ENCODE assay signal across 12 cellular contexts in genomic region chr1:9061949-9062555, GRCh38. TPM values are rescaled to one million over a fixed set of nuclear protein-coding genes. Genes with fewer than 3 reads are reported as not detected.
DNase-seq lines count a peak whose midpoint lies in the region; ATAC-seq and TF ChIP-seq lines count a peak whose summit lies in the region.
"Had no signal": no experiment of that assay in that cellular context is flagged by ENCODE, and none has a peak within 500 bp of the region (broad histone marks: within the 10 kb centered on the region; RNA-seq: fewer than 3 reads in every experiment).

No MANE protein-coding gene starts in this region.

- H3K9ac ChIP-seq in adipocyte (ENCODE audit: low read length): peak overlapping the region; percentile 46

- DNase-seq in adipocyte (ENCODE audit: low read depth) (peak; percentile 16), mucosa of descending colon (no peak), stromal cell of bone marrow (ENCODE audit: low read depth) (peak; percentile 57), occipital lobe (lab: John Stamatoyannopoulos, UW) (no peak), endothelial cell (ENCODE audit: low spot score) (no peak)
- DNase-seq: activated CD8-positive, alpha-beta T cell treated with anti-CD3 and anti-CD28 coated beads for 36 hours; DMS79 treated with DMSO at 0.1 percent for 48 hours; effector CD8-positive, alpha-beta T cell had no signal

- no peaks in the 10 kb centered on the region for H3K4me1 ChIP-seq in HEK293 (ENCODE audit: control insufficient read depth, insufficient read depth, low read length)
- peaks cover 56% of the 10 kb centered on the region for H3K4me1 ChIP-seq in adipocyte (ENCODE audit: control insufficient read depth, insufficient read depth, low read length)
- H3K4me1 ChIP-seq in mucosa of descending colon (ENCODE audit: low read depth): no peaks in the 10 kb centered on the region

- ATAC-seq in mucosa of descending colon: peak; percentile 28
- no peak for ATAC-seq in HG03439 (IDR thresholded peaks at IDR 0.05; ENCODE audit: unreplicated experiment)
- ATAC-seq: activated CD8-positive, alpha-beta T cell treated with anti-CD3 and anti-CD28 coated beads for 36 hours had no signal

- no peak overlapping the region for H3K4me3 Mint-ChIP-seq in endothelial cell (ENCODE audit: unreplicated experiment)
- H3K4me3 Mint-ChIP-seq: activated CD8-positive, alpha-beta T cell treated with anti-CD3 and anti-CD28 coated beads for 36 hours had no signal

- intact Hi-C loops in mucosa of descending colon (cut with DNase I, micrococcal nuclease): no loop called here

- H3K27ac Mint-ChIP-seq in endothelial cell (ENCODE audit: unreplicated experiment): no peak overlapping the region
- H3K27ac Mint-ChIP-seq: activated CD8-positive, alpha-beta T cell treated with anti-CD3 and anti-CD28 coated beads for 36 hours had no signal

- peaks cover 1% of the 10 kb centered on the region for H3K27me3 Mint-ChIP-seq in endothelial cell (ENCODE audit: unreplicated experiment)
- H3K27me3 Mint-ChIP-seq: activated CD8-positive, alpha-beta T cell treated with anti-CD3 and anti-CD28 coated beads for 36 hours had no signal

- H3K27me3 ChIP-seq in adipocyte (replicated peaks; ENCODE audit: control insufficient read depth, insufficient read depth, low read length): no peaks in the 10 kb centered on the region
- H3K27me3 ChIP-seq: ascending aorta had no signal

- no peaks in the 10 kb centered on the region for H3K36me3 Mint-ChIP-seq in endothelial cell (ENCODE audit: low read depth, unreplicated experiment)

- H3K9me3 ChIP-seq in HEK293 (ENCODE audit: control insufficient read depth, insufficient read depth, low read depth, low read length) (no peaks in the 10 kb centered on the region), adipocyte (ENCODE audit: control insufficient read depth, low read length) (no peaks in the 10 kb centered on the region), mucosa of descending colon (no peaks in the 10 kb centered on the region)
- H3K9me3 ChIP-seq: ascending aorta had no signal

- no peak overlapping the region for H3K27ac ChIP-seq in HEK293 (ENCODE audit: extremely low read depth, low read depth, low read length)
- H3K27ac ChIP-seq: ascending aorta had no signal

- CTCF ChIA-PET in HEK293 (lab: Yijun Ruan, JAX): interaction anchor here (0.8 to 2.2 kb wide), 2 partner anchors 57 to 75 kb away, joined by 5 to 7 read pairs; no protein-coding TSS in a partner anchor

- no peaks in the 10 kb centered on the region for H3K36me3 ChIP-seq in HEK293 (ENCODE audit: control insufficient read depth in 2 of 2, insufficient read depth in 1 of 2, low read length in 2 of 2)
- peaks cover 9% of the 10 kb centered on the region for H3K36me3 ChIP-seq in adipocyte (ENCODE audit: control insufficient read depth, insufficient read depth, low read length, severe bottlenecking)
- H3K36me3 ChIP-seq in mucosa of descending colon (ENCODE audit: low read depth): no peaks in the 10 kb centered on the region
- H3K36me3 ChIP-seq: ascending aorta had no signal

- no peaks in the 10 kb centered on the region for H3K4me1 Mint-ChIP-seq in endothelial cell (ENCODE audit: unreplicated experiment)

- H3K4me3 ChIP-seq in HEK293 (ENCODE audit: low read depth, low read length): no peak overlapping the region
- peak overlapping the region; percentile 40 for H3K4me3 ChIP-seq in adipocyte (ENCODE audit: low read length)
- H3K4me3 ChIP-seq in mucosa of descending colon: no peak overlapping the region
- H3K4me3 ChIP-seq: ascending aorta had no signal

- TF ChIP-seq CTCF in HEK293 (tag by site-specific recombination; IDR thresholded peaks at IDR 0.05): no peak
- TF ChIP-seq CTCF in mucosa of descending colon (IDR thresholded peaks at IDR 0.05): no peak
- no peak for TF ChIP-seq CTCF in endothelial cell (IDR thresholded peaks at IDR 0.05; ENCODE audit: unreplicated experiment)

- POLR2A ChIA-PET in HEK293 (lab: Yijun Ruan, JAX): no interaction called here

- H3K9me3 Mint-ChIP-seq in endothelial cell (ENCODE audit: unreplicated experiment): no peaks in the 10 kb centered on the region
- H3K9me3 Mint-ChIP-seq: activated CD8-positive, alpha-beta T cell treated with anti-CD3 and anti-CD28 coated beads for 36 hours had no signal

TF ChIP-seq in HEK293, 187 proteins besides CTCF, POLR2A, EP300 and RAD21:
- TF ChIP-seq ZBTB17 (tag by site-specific recombination; IDR thresholded peaks at IDR 0.05): 0 out of 2 replicates have a peak, but pooled peaks have one; percentile 15
- no peak for TF ChIP-seq ZNF514 (tag by site-specific recombination; IDR thresholded peaks at IDR 0.05)
TF ChIP-seq in HEK293: peak in this region for 1.

RNA-seq across cellular contexts. Expression of gene SLC2A5, which starts 7.4 kb away (rescaled TPM):
- total RNA-seq in mucosa of descending colon: 10 to 100 TPM in 1 of 3 donors, 1 to 10 TPM in 2; 4.4 to 34.5 (median 7.8) TPM
- total RNA-seq in occipital lobe: 2.5 TPM
- not detected for total RNA-seq in endothelial cell (ENCODE audit: unreplicated experiment)
- total RNA-seq: activated CD8-positive, alpha-beta T cell treated with anti-CD3 and anti-CD28 coated beads for 36 hours had no signal

RNA-seq across cellular contexts. Expression of gene SLC2A7, which starts 35.8 kb away (rescaled TPM):
- total RNA-seq in mucosa of descending colon (not detected), occipital lobe (not detected), endothelial cell (ENCODE audit: unreplicated experiment) (not detected)
- total RNA-seq: ascending aorta, omental fat pad had no signal

Comparison
In these comparisons a context has a peak if more than half of its experiments do, and no peak if none do; other contexts are left out.
1. DNase-seq: peak in adipocyte (single experiment) and stromal cell of bone marrow (single experiment); none in mucosa of descending colon (0 of 3), occipital lobe (single experiment) and endothelial cell (single experiment).